ENCODE assay signal across 1 cellular context in the genomic region with DNA sequence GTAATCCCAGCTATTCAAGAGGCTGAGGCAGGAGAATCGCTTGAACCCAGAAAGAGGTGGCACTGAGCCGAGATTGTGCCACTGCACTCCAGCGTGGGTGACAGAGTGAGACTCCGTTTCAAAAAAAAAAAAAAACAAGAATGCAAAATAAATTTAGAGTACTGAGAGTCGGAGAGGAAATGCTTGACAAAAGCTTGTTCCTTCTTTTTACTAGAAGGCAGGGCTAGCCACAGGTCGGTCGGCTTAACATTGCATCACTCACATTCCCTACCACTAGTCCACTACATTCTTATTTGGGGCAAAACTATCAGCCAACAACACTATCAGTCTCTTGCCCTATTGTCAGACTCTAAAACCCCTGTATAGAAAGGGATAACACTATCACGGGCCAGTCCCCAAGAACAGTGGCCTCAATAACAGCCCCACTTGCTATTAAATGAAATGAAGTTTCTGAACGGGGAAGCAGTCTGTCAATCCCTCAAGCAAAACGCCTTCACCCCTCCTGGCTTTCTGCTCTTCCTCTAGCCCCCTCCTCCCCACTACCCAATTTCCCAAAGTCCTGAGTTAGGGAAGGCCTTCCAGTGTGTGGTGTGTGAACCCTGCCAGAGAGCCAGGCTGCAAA.
TF ChIP-seq lines count a peak whose summit lies in the region.

No MANE protein-coding gene starts in this region.

TF ChIP-seq in SK-N-SH treated with all-trans-retinoic acid at 6 μM for 48 hours, 23 proteins besides CTCF, POLR2A, EP300 and RAD21 (continued from another document):
- TF ChIP-seq, protein P1, sequence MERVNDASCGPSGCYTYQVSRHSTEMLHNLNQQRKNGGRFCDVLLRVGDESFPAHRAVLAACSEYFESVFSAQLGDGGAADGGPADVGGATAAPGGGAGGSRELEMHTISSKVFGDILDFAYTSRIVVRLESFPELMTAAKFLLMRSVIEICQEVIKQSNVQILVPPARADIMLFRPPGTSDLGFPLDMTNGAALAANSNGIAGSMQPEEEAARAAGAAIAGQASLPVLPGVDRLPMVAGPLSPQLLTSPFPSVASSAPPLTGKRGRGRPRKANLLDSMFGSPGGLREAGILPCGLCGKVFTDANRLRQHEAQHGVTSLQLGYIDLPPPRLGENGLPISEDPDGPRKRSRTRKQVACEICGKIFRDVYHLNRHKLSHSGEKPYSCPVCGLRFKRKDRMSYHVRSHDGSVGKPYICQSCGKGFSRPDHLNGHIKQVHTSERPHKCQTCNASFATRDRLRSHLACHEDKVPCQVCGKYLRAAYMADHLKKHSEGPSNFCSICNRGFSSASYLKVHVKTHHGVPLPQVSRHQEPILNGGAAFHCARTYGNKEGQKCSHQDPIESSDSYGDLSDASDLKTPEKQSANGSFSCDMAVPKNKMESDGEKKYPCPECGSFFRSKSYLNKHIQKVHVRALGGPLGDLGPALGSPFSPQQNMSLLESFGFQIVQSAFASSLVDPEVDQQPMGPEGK (CRISPR knock-in tag; IDR thresholded peaks at IDR 0.05; ENCODE audit: borderline replicate concordance) = no peak
- TF ChIP-seq TCF4 (CRISPR knock-in tag; IDR thresholded peaks at IDR 0.05; ENCODE audit: borderline replicate concordance) = no peak
- TF ChIP-seq, protein P2, sequence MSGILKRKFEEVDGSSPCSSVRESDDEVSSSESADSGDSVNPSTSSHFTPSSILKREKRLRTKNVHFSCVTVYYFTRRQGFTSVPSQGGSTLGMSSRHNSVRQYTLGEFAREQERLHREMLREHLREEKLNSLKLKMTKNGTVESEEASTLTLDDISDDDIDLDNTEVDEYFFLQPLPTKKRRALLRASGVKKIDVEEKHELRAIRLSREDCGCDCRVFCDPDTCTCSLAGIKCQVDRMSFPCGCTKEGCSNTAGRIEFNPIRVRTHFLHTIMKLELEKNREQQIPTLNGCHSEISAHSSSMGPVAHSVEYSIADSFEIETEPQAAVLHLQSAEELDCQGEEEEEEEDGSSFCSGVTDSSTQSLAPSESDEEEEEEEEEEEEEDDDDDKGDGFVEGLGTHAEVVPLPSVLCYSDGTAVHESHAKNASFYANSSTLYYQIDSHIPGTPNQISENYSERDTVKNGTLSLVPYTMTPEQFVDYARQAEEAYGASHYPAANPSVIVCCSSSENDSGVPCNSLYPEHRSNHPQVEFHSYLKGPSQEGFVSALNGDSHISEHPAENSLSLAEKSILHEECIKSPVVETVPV (CRISPR knock-in tag; IDR thresholded peaks at IDR 0.05) = no peak
- no peak for TF ChIP-seq CSDC2 (CRISPR knock-in tag; IDR thresholded peaks at IDR 0.05)
- no peak for TF ChIP-seq ARNTL (CRISPR knock-in tag; IDR thresholded peaks at IDR 0.05; ENCODE audit: borderline replicate concordance, low read depth)
- no peak for TF ChIP-seq GLIS3 (CRISPR knock-in tag; IDR thresholded peaks at IDR 0.05)
- no peak for TF ChIP-seq RARB (CRISPR knock-in tag; IDR thresholded peaks at IDR 0.05)
- TF ChIP-seq, protein P3, sequence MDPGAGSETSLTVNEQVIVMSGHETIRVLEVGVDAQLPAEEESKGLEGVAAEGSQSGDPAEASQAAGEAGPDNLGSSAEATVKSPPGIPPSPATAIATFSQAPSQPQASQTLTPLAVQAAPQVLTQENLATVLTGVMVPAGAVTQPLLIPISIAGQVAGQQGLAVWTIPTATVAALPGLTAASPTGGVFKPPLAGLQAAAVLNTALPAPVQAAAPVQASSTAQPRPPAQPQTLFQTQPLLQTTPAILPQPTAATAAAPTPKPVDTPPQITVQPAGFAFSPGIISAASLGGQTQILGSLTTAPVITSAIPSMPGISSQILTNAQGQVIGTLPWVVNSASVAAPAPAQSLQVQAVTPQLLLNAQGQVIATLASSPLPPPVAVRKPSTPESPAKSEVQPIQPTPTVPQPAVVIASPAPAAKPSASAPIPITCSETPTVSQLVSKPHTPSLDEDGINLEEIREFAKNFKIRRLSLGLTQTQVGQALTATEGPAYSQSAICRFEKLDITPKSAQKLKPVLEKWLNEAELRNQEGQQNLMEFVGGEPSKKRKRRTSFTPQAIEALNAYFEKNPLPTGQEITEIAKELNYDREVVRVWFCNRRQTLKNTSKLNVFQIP (CRISPR knock-in tag; IDR thresholded peaks at IDR 0.05; ENCODE audit: borderline replicate concordance, low read depth) = no peak
- no peak for TF ChIP-seq ZFP30 (CRISPR knock-in tag; IDR thresholded peaks at IDR 0.05)
- TF ChIP-seq, protein P4, sequence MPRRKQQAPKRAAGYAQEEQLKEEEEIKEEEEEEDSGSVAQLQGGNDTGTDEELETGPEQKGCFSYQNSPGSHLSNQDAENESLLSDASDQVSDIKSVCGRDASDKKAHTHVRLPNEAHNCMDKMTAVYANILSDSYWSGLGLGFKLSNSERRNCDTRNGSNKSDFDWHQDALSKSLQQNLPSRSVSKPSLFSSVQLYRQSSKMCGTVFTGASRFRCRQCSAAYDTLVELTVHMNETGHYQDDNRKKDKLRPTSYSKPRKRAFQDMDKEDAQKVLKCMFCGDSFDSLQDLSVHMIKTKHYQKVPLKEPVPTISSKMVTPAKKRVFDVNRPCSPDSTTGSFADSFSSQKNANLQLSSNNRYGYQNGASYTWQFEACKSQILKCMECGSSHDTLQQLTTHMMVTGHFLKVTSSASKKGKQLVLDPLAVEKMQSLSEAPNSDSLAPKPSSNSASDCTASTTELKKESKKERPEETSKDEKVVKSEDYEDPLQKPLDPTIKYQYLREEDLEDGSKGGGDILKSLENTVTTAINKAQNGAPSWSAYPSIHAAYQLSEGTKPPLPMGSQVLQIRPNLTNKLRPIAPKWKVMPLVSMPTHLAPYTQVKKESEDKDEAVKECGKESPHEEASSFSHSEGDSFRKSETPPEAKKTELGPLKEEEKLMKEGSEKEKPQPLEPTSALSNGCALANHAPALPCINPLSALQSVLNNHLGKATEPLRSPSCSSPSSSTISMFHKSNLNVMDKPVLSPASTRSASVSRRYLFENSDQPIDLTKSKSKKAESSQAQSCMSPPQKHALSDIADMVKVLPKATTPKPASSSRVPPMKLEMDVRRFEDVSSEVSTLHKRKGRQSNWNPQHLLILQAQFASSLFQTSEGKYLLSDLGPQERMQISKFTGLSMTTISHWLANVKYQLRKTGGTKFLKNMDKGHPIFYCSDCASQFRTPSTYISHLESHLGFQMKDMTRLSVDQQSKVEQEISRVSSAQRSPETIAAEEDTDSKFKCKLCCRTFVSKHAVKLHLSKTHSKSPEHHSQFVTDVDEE (CRISPR knock-in tag; IDR thresholded peaks at IDR 0.05) = no peak
- no peak for TF ChIP-seq BACH2 (CRISPR knock-in tag; IDR thresholded peaks at IDR 0.05; ENCODE audit: borderline replicate concordance)
- no peak for TF ChIP-seq SNAI2 (CRISPR knock-in tag; IDR thresholded peaks at IDR 0.05)
- no peak for TF ChIP-seq TOX (CRISPR knock-in tag; IDR thresholded peaks at IDR 0.05; ENCODE audit: borderline replicate concordance)
- no peak for TF ChIP-seq ZC3H10 (CRISPR knock-in tag; IDR thresholded peaks at IDR 0.05)
- no peak for TF ChIP-seq OSR1 (CRISPR knock-in tag; IDR thresholded peaks at IDR 0.05)
